In the genomic region with DNA sequence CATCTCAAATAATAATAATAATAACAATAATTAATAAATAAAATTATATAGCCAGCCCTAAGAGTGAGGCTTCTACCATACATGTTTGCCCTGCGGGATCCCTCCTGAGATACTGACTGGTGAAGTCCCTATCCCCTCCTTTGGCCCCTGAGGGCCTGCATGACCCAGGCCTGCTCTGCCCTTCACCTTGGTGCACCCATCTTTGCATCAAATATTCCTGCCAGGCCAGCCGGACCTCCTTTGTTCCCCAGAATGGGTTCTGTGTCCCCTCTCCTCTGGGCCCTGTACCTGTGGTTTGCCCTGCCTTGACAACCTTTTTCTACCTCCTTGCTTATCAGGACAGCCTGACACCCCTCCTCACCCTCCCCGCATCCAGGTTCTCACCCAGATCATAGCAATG, we compare ENCODE assay signal across 16 cellular contexts. TPM values are rescaled to one million over a fixed set of nuclear protein-coding genes. Genes with fewer than 3 reads are reported as not detected.
DNase-seq lines count a peak whose midpoint lies in the region; ATAC-seq and TF ChIP-seq lines count a peak whose summit lies in the region.
"Had no signal": no experiment of that assay in that cellular context is flagged by ENCODE, and none has a peak within 500 bp of the region (broad histone marks: within the 10 kb centered on the region; RNA-seq: fewer than 3 reads in every experiment).

No MANE protein-coding gene starts in this region.

- peak overlapping the region in 1 of 2 experiments; percentile 61; a peak in 2 of 4 replicates for H4K8ac ChIP-seq in IMR-90 (ENCODE audit: low read depth in 2 of 2, low read length in 2 of 2)

- H3K27me3 Mint-ChIP-seq in endothelial cell (ENCODE audit: unreplicated experiment): peaks cover 6% of the 10 kb centered on the region
- H3K27me3 Mint-ChIP-seq: CD4-positive, alpha-beta memory T cell had no signal

- H3K9me3 Mint-ChIP-seq in endothelial cell (ENCODE audit: unreplicated experiment): no peaks in the 10 kb centered on the region
- H3K9me3 Mint-ChIP-seq: CD4-positive, alpha-beta memory T cell had no signal

- H2AK5ac ChIP-seq in IMR-90 (ENCODE audit: low read depth, low read length): 0 out of 2 replicates have a peak overlapping the region, but pooled peaks have one; percentile 0

- peak overlapping the region; percentile 30 for H3K27ac Mint-ChIP-seq in endothelial cell (ENCODE audit: unreplicated experiment)
- H3K27ac Mint-ChIP-seq: CD4-positive, alpha-beta memory T cell had no signal

- 0 out of 2 replicates have a peak overlapping the region, but pooled peaks have one; percentile 1 for H3K4ac ChIP-seq in IMR-90 (ENCODE audit: low read depth, low read length)

- H3K23ac ChIP-seq in IMR-90 (ENCODE audit: low read depth, low read length): no peak overlapping the region

- no peak overlapping the region for H4K5ac ChIP-seq in IMR-90 (ENCODE audit: low read depth, low read length)

- BruUV-seq in HCT116 (replicated peaks; lab: Mats Ljungman, UMichigan): no TSS peak
- no TSS peak for BruUV-seq in IMR-90 (replicated peaks; lab: Mats Ljungman, UMichigan)

- H3K56ac ChIP-seq in IMR-90 (ENCODE audit: extremely low read depth, insufficient read depth, low read length): no peak overlapping the region

- peak overlapping the region; percentile 78; the same call in 1 of the 2 replicates for H2BK20ac ChIP-seq in IMR-90 (ENCODE audit: low read depth, low read length)

- in situ Hi-C loops in IMR-90 (cut with MboI; ENCODE audit: low sequenced_read_pairs): no loop called here

- no peaks in the 10 kb centered on the region for H3K36me3 ChIP-seq in HCT116 (ENCODE audit: control insufficient read depth in 1 of 2, insufficient read depth in 2 of 2, low read length in 2 of 2)
- no peaks in the 10 kb centered on the region for H3K36me3 ChIP-seq in IMR-90 (ENCODE audit: control insufficient read depth, insufficient read depth, low read length)
- H3K36me3 ChIP-seq in osteoblast (ENCODE audit: insufficient read depth, low read length): no peaks in the 10 kb centered on the region
- H3K36me3 ChIP-seq: BE2C had no signal

- no peak for TF ChIP-seq POLR2A in HCT116 (IDR thresholded peaks at IDR 0.05; ENCODE audit: borderline replicate concordance, extremely low read depth, insufficient read depth, insufficient read length)
- TF ChIP-seq POLR2A in IMR-90 (IDR thresholded peaks at IDR 0.05; ENCODE audit: low read depth, low read length): no peak

- no peaks in the 10 kb centered on the region for H3K79me1 ChIP-seq in IMR-90 (ENCODE audit: low read depth in 1 of 2, low read length in 2 of 2)

- dilution Hi-C loops in IMR-90 (cut with HindIII; ENCODE audit: low sequenced_read_pairs, unreplicated experiment): no loop called here

- peak overlapping the region in 1 of 2 experiments; percentile 0; a peak in 1 of 4 replicates for H3K4me3 ChIP-seq in HCT116 (replicated peaks in 1 of 2; ENCODE audit: low read depth in 1 of 2, low read length in 2 of 2)
- no peak overlapping the region for H3K4me3 ChIP-seq in IMR-90 (ENCODE audit: insufficient read depth, low read depth, low read length)
- no peak overlapping the region for H3K4me3 ChIP-seq in osteoblast (ENCODE audit: insufficient read depth, low read length)
- H3K4me3 ChIP-seq: A549 had no signal

- intact Hi-C loops in HCT116 (cut with micrococcal nuclease): no loop called here
- intact Hi-C loops in IMR-90 (cut with micrococcal nuclease): no loop called here

- no peaks in the 10 kb centered on the region for H4K20me1 ChIP-seq in HCT116 (ENCODE audit: insufficient read depth)
- no peaks in the 10 kb centered on the region for H4K20me1 ChIP-seq in IMR-90 (ENCODE audit: insufficient read depth, low read length)
- no peaks in the 10 kb centered on the region for H4K20me1 ChIP-seq in osteoblast (ENCODE audit: insufficient read depth, low read length)

- H3K79me2 ChIP-seq in HCT116 (ENCODE audit: insufficient read depth, low read length) (no peaks in the 10 kb centered on the region), osteoblast (ENCODE audit: insufficient read depth, low read length) (no peaks in the 10 kb centered on the region)

- peaks cover 2% of the 10 kb centered on the region for H3K4me1 Mint-ChIP-seq in endothelial cell (ENCODE audit: unreplicated experiment)
- H3K4me1 Mint-ChIP-seq: CD4-positive, alpha-beta memory T cell had no signal

- H2AFZ ChIP-seq in HCT116 (ENCODE audit: low read depth, low read length, poor library complexity, severe bottlenecking) (peak overlapping the region; percentile 7), IMR-90 (replicated peaks; ENCODE audit: low read length, poor library complexity) (no peak overlapping the region), osteoblast (ENCODE audit: low read length) (peak overlapping the region; percentile 8)

- DNase-seq in HCT116 (ENCODE audit: low read depth, low spot score): no peak
- no peak for DNase-seq in IMR-90
- no peak for DNase-seq in endothelial cell (ENCODE audit: low spot score)
- no peak for DNase-seq in osteoblast (ENCODE audit: insufficient read length, low spot score, missing footprints)
- DNase-seq in SK-N-DZ (ENCODE audit: low spot score): no peak
- no peak for DNase-seq in effector CD8-positive, alpha-beta T cell (lab: John Stamatoyannopoulos, UW)
- no peak for DNase-seq in DMS53 treated with DMSO at 0.1 percent for 48 hours (lab: John Stamatoyannopoulos, UW; ENCODE audit: unreplicated experiment)
- DNase-seq: BE2C; CD4-positive, alpha-beta memory T cell; DND-41; GDM1 had no signal

- H3K27me3 ChIP-seq in HCT116 (ENCODE audit: insufficient read depth, low read length): no peaks in the 10 kb centered on the region
- no peaks in the 10 kb centered on the region for H3K27me3 ChIP-seq in IMR-90 (ENCODE audit: control insufficient read depth, insufficient read depth, low read length)
- H3K27me3 ChIP-seq in osteoblast (ENCODE audit: insufficient read depth, low read length): no peaks in the 10 kb centered on the region
- H3K27me3 ChIP-seq: BE2C had no signal

- peak overlapping the region; percentile 50; the same call in 1 of the 2 replicates for H2BK120ac ChIP-seq in IMR-90 (ENCODE audit: low read depth, low read length)

- ATAC-seq in HCT116: peak; percentile 15
- no peak for ATAC-seq in IMR-90 (ENCODE audit: low read depth)
- no peak for ATAC-seq in HG03025 (IDR thresholded peaks at IDR 0.05; ENCODE audit: low FRiP score, unreplicated experiment)
- ATAC-seq: HepG2 had no signal

- peak overlapping the region; percentile 47 for H3K4me3 Mint-ChIP-seq in endothelial cell (ENCODE audit: unreplicated experiment)
- H3K4me3 Mint-ChIP-seq: CD4-positive, alpha-beta memory T cell had no signal

- H3K9ac ChIP-seq in HCT116 (ENCODE audit: low read length): no peak overlapping the region
- no peak overlapping the region for H3K9ac ChIP-seq in IMR-90 (ENCODE audit: low read depth, low read length)

- H3K9me1 ChIP-seq in IMR-90 (ENCODE audit: insufficient read depth, low read length): peaks cover 11% of the 10 kb centered on the region

- peak overlapping the region; percentile 46; the same call in 1 of the 2 replicates for H4K91ac ChIP-seq in IMR-90 (ENCODE audit: insufficient read depth, low read depth, low read length)

- POLR2A ChIA-PET in HCT116 (lab: Charles Lee): interaction anchor here (1.7 kb wide), 1 partner anchor 31 kb away, joined by 6 read pairs; a partner anchor contains a TSS
- POLR2A ChIA-PET in IMR-90 (lab: Charles Lee; ENCODE audit: unreplicated experiment): interaction anchor here (0.5 kb wide), 1 partner anchor 44 kb away, joined by 3 read pairs; no protein-coding TSS in a partner anchor

- CTCF ChIA-PET in HCT116 (lab: Charles Lee) (interaction anchor here (0.9 to 1.0 kb wide), 2 partner anchors 38 to 46 kb away, joined by 3 to 5 read pairs; a partner anchor contains a TSS), IMR-90 (lab: Yijun Ruan, JAX) (interaction anchor here (0.7 to 2.5 kb wide), 2 partner anchors 9 to 46 kb away, joined by 3 to 12 read pairs; a partner anchor contains a TSS)

- H3K36me3 Mint-ChIP-seq in endothelial cell (ENCODE audit: low read depth, unreplicated experiment): no peaks in the 10 kb centered on the region
- H3K36me3 Mint-ChIP-seq: CD4-positive, alpha-beta memory T cell had no signal

- no peak overlapping the region for H2BK15ac ChIP-seq in IMR-90 (ENCODE audit: low read depth, low read length)

- peak overlapping the region; percentile 33 for H2AK9ac ChIP-seq in IMR-90 (replicated peaks; ENCODE audit: low read depth, low read length, poor library complexity)

- TF ChIP-seq CTCF in HCT116 (IDR thresholded peaks at IDR 0.05 in 2 of 3, conservative IDR thresholded peaks at IDR 0.05 in 1 of 3; ENCODE audit: borderline replicate concordance in 1 of 3, insufficient read depth in 1 of 3, low read depth in 2 of 3, low read length in 2 of 3) (no peak), IMR-90 (conservative IDR thresholded peaks at IDR 0.05; ENCODE audit: low read depth, low read length) (no peak), endothelial cell (IDR thresholded peaks at IDR 0.05; ENCODE audit: unreplicated experiment) (no peak), osteoblast (IDR thresholded peaks at IDR 0.05; ENCODE audit: extremely low read depth, low read depth, low read length) (no peak)

- no peak overlapping the region for H2BK5ac ChIP-seq in IMR-90 (ENCODE audit: low read depth, low read length, poor library complexity, severe bottlenecking)

- 100% methylated on average over 1 of the region's 3 CpGs; no CpG with 5 or more reads in 1 of the 2 experiments for WGBS in IMR-90 (ENCODE audit: extremely low coverage in 2 of 2, insufficient read length in 1 of 2), 2 experiments

- H3K4me1 ChIP-seq in HCT116 (ENCODE audit: control insufficient read depth in 1 of 2, insufficient read depth in 2 of 2, low read length in 2 of 2): peaks cover 9 to 16% of the 10 kb centered on the region in 2 experiments; a peak in 3 of 4 replicates
- H3K4me1 ChIP-seq in IMR-90 (ENCODE audit: control insufficient read depth, insufficient read depth, low read length): peaks cover 11% of the 10 kb centered on the region; the same call in 1 of the 2 replicates
- peaks cover 16% of the 10 kb centered on the region for H3K4me1 ChIP-seq in osteoblast (ENCODE audit: insufficient read depth, low read length)
- H3K4me1 ChIP-seq: A549, BE2C had no signal

- no peaks in the 10 kb centered on the region for H3K9me2 ChIP-seq in HCT116 (ENCODE audit: insufficient read depth)

- no peak overlapping the region for H3K18ac ChIP-seq in IMR-90 (ENCODE audit: low read depth, low read length)

- H3K14ac ChIP-seq in IMR-90 (replicated peaks; ENCODE audit: low read depth, low read length): no peak overlapping the region

- peak overlapping the region; percentile 64 for H3K4me2 ChIP-seq in HCT116 (ENCODE audit: low read length)
- H3K4me2 ChIP-seq in IMR-90 (ENCODE audit: low read depth, low read length): no peak overlapping the region
- H3K4me2 ChIP-seq in osteoblast (ENCODE audit: insufficient read depth, low read length): no peak overlapping the region
- H3K4me2 ChIP-seq: A549 had no signal

- TF ChIP-seq RAD21 in HCT116 (IDR thresholded peaks at IDR 0.05; ENCODE audit: low read depth): no peak
- no peak for TF ChIP-seq RAD21 in IMR-90 (IDR thresholded peaks at IDR 0.05; ENCODE audit: low read length)

- H3K9me3 ChIP-seq in HCT116 (ENCODE audit: control insufficient read depth in 1 of 2, insufficient read depth in 1 of 2, low read depth in 1 of 2, low read length in 2 of 2) (no peaks in the 10 kb centered on the region), IMR-90 (ENCODE audit: control insufficient read depth, insufficient read depth, low read length) (no peaks in the 10 kb centered on the region), osteoblast (ENCODE audit: low read depth, low read length) (no peaks in the 10 kb centered on the region)
- H3K9me3 ChIP-seq: A549, BE2C had no signal

- no peak overlapping the region for H3K27ac ChIP-seq in HCT116 (ENCODE audit: low read depth, low read length)
- H3K27ac ChIP-seq in IMR-90 (ENCODE audit: insufficient read depth, low read length): no peak overlapping the region
- no peak overlapping the region for H3K27ac ChIP-seq in osteoblast (ENCODE audit: low read depth, low read length)
- H3K27ac ChIP-seq: C4-2B had no signal

- RAD21 ChIA-PET in HCT116 (lab: Charles Lee; ENCODE audit: low non-redundant PET in 1 of 2, low total read pairs in 2 of 2, uncharacterized antibody in 2 of 2, unreplicated experiment in 2 of 2): interaction anchor here in 1 of 2 experiments (1.0 kb wide), 1 partner anchor 31 kb away, joined by 3 read pairs; a partner anchor contains a TSS

RNA-seq across cellular contexts. Expression of a gene that starts 2.0 kb away (rescaled TPM):
- total RNA-seq in HCT116 (2021; ENCODE audit: unreplicated experiment) (0.98 TPM), IMR-90 (2012; rRNA removed) (1.7 and 2.5 TPM in 2 replicates), endothelial cell (ENCODE audit: unreplicated experiment) (0.31 TPM), osteoblast (0.29 and 0.36 TPM in 2 replicates)
- 0.81 and 1.2 TPM in 2 replicates for polyA plus RNA-seq in HCT116 (2012)
- 5.5 and 5.7 TPM in 2 replicates for polyA plus RNA-seq in IMR-90 (2012; rRNA removed)
- polyA plus RNA-seq in IMR-90 (2012; cell fraction: cytosol; rRNA removed): 2.2 and 2.8 TPM in 2 replicates
- 32.3 and 51.9 TPM in 2 replicates for polyA plus RNA-seq in IMR-90 (2012; cell fraction: nucleus; rRNA removed; ENCODE audit: low replicate concordance)
- 11.7 and 18.9 TPM in 2 replicates for polyA plus RNA-seq in SK-N-DZ (2014; cell fraction: cytosol; rRNA removed)
- polyA plus RNA-seq in SK-N-DZ (2014; cell fraction: nucleus; rRNA removed): 74.2 and 97.1 TPM in 2 replicates
- total RNA-seq: HepG2, HT-29 had no signal

RNA-seq across cellular contexts. Expression of a gene that starts 22.1 kb away (rescaled TPM):
- 0.52 TPM for total RNA-seq in HCT116 (2021; ENCODE audit: unreplicated experiment)
- 0.16 and 0.39 TPM in 2 replicates for polyA plus RNA-seq in HCT116 (2012)
- total RNA-seq in IMR-90 (2012; rRNA removed): 5.0 and 7.0 TPM in 2 replicates
- 69.5 and 71.6 TPM in 2 replicates for polyA plus RNA-seq in IMR-90 (2012; rRNA removed)
- 64.0 and 103 TPM in 2 replicates for polyA plus RNA-seq in IMR-90 (2012; cell fraction: cytosol; rRNA removed)
- 30.2 and 36.0 TPM in 2 replicates for polyA plus RNA-seq in IMR-90 (2012; cell fraction: nucleus; rRNA removed; ENCODE audit: low replicate concordance)
- 0.67 TPM for total RNA-seq in endothelial cell (ENCODE audit: unreplicated experiment)
- 3.6 and 3.8 TPM in 2 replicates for total RNA-seq in osteoblast
- 17.9 and 18.6 TPM in 2 replicates for polyA plus RNA-seq in SK-N-DZ (2014; cell fraction: cytosol; rRNA removed)
- 7.8 and 11.7 TPM in 2 replicates for polyA plus RNA-seq in SK-N-DZ (2014; cell fraction: nucleus; rRNA removed)
- total RNA-seq: CD4-positive, alpha-beta memory T cell; HepG2; HT-29 had no signal
- polyA plus RNA-seq: CD4-positive, alpha-beta memory T cell had no signal

RNA-seq across cellular contexts. Expression of a gene that starts 30.8 kb away (rescaled TPM):
- total RNA-seq in HCT116 (2021; ENCODE audit: unreplicated experiment): 15.3 TPM
- polyA plus RNA-seq in HCT116 (2012): 12.2 and 14.8 TPM in 2 replicates
- 6.4 and 9.7 TPM in 2 replicates for total RNA-seq in IMR-90 (2012; rRNA removed)
- polyA plus RNA-seq in IMR-90 (2012; rRNA removed): 20.7 and 25.4 TPM in 2 replicates
- 31.6 and 31.9 TPM in 2 replicates for polyA plus RNA-seq in IMR-90 (2012; cell fraction: cytosol; rRNA removed)
- polyA plus RNA-seq in IMR-90 (2012; cell fraction: nucleus; rRNA removed; ENCODE audit: low replicate concordance): 48.2 and 94.1 TPM in 2 replicates
- total RNA-seq in endothelial cell (ENCODE audit: unreplicated experiment): 48.5 TPM
- total RNA-seq in osteoblast: 11.5 and 12.7 TPM in 2 replicates
- 12.4 and 25.4 TPM in 2 replicates for polyA plus RNA-seq in SK-N-DZ (2014; cell fraction: cytosol; rRNA removed)
- 16.0 and 39.5 TPM in 2 replicates for polyA plus RNA-seq in SK-N-DZ (2014; cell fraction: nucleus; rRNA removed)

RNA-seq across cellular contexts. Expression of a gene that starts 46.5 kb away (rescaled TPM):
- total RNA-seq in HCT116 (2021; ENCODE audit: unreplicated experiment) (20.0 TPM), IMR-90 (2012; rRNA removed) (23.3 and 42.5 TPM in 2 replicates), endothelial cell (ENCODE audit: unreplicated experiment) (6.2 TPM), osteoblast (20.6 and 21.0 TPM in 2 replicates)
- 22.5 and 31.2 TPM in 2 replicates for polyA plus RNA-seq in HCT116 (2012)
- polyA plus RNA-seq in IMR-90 (2012; rRNA removed): 43.8 and 54.9 TPM in 2 replicates
- polyA plus RNA-seq in IMR-90 (2012; cell fraction: cytosol; rRNA removed): 53.7 and 71.4 TPM in 2 replicates
- polyA plus RNA-seq in IMR-90 (2012; cell fraction: nucleus; rRNA removed; ENCODE audit: low replicate concordance): 30.7 and 46.9 TPM in 2 replicates
- polyA plus RNA-seq in SK-N-DZ (2014; cell fraction: cytosol; rRNA removed): 23.1 and 46.3 TPM in 2 replicates
- 50.2 and 66.7 TPM in 2 replicates for polyA plus RNA-seq in SK-N-DZ (2014; cell fraction: nucleus; rRNA removed)
